In the genomic region with DNA sequence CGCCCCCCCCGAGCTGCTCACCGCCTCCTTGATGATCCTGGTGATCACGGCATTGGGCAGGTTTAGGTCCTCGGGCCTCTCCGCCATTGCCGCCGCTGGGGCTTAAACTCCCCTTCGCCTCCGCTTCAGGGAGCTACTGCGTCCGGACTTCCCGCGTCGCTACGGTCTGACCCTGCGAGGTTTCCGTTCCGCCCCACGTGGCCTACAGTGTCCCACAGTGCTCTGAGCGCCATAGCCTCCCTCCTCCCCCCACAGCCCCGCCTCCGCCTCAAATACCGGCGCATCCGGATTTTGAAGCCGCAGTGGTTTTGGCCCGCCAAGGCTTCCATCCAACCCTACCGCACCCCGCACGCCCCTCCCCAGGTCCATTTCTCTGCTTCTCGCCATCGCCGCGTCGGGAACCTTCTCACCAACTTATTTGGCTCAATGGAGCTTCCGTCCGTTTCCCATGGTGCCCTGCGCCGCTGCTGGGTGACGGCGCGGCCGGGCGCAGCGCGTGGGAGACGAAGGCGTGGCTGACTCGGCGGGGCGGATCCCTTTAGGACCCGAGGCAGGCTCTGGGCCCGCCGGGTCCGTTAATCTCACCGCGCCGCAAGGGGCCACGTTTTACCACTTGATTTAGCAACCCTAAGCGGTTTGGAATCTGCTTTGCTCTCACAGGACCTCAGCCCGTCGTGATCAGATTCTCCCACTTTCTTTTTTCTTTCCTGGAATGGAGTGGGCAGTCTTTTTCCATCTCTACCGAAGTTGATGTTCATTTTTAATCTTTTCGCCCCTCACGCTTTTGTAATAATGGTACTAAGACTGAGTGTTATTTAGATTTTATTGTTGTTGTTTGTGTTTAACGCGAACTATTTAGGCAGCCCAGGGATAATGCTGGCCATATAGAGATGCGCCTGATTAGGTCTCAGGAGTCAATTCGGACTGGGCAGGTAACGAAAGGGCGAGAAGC, we compare ENCODE assay signal across 8 cellular contexts. TPM values are rescaled to one million over a fixed set of nuclear protein-coding genes. Genes with fewer than 3 reads are reported as not detected.
DNase-seq lines count a peak whose midpoint lies in the region; ATAC-seq, FAIRE-seq and TF ChIP-seq lines count a peak whose summit lies in the region.

A gene with protein sequence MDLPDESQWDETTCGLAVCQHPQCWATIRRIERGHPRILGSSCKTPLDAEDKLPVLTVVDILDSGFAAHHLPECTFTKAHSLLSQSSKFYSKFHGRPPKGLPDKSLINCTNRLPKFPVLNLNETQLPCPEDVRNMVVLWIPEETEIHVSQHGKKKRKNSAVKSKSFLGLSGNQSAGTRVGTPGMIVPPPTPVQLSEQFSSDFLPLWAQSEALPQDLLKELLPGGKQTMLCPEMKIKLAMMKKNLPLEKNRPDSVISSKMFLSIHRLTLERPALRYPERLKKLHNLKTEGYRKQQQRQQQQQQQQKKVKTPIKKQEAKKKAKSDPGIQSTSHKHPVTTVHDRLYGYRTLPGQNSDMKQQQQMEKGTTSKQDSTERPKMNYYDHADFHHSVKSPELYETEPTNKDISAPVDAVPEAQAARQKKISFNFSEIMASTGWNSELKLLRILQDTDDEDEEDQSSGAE (plus strand): TSS at position 541 of the 952 bp plus-strand sequence. CDS start 2,747 bp downstream, outside the sequence.
A gene with protein sequence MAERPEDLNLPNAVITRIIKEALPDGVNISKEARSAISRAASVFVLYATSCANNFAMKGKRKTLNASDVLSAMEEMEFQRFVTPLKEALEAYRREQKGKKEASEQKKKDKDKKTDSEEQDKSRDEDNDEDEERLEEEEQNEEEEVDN (minus strand): TSS at position 469 of the 952 bp plus-strand sequence. CDS start 382 bp downstream, at position 87.

- H3K27me3 ChIP-seq in keratinocyte (ENCODE audit: control insufficient read depth, extremely low read depth, insufficient read depth, low read length) = no peaks in the 10 kb centered on the region

- DNase-seq in AG10803 (ENCODE audit: low read depth) (peak; percentile 93), NCI-H345 treated with DMSO at 0.1 percent for 48 hours (lab: John Stamatoyannopoulos, UW; ENCODE audit: unreplicated experiment) (peak; percentile 85), cerebellar cortex (ENCODE audit: low spot score) (peak; percentile 93), keratinocyte (ENCODE audit: low read depth, low spot score) (peak; percentile 45)
- DNase-seq in stimulated activated CD4-positive, alpha-beta T cell treated with anti-CD3 and anti-CD28 coated beads, Interleukin-12 subunit alpha, Interleukin-12 subunit beta, amount 100 ng/mL, for 48 hours (ENCODE audit: low read depth in 2 of 3, low spot score in 1 of 3) = peak; percentile 93 to 96 (median 95)

- peak within 1 kb of the TSS; percentile 97 for H3K9ac ChIP-seq in keratinocyte (ENCODE audit: control insufficient read depth, extremely low read depth, insufficient read depth, low read length)

- no peak; the same call in 1 of the 2 replicates for TF ChIP-seq CTCF in AG10803 (conservative IDR thresholded peaks at IDR 0.05; ENCODE audit: low read length)
- TF ChIP-seq CTCF in keratinocyte (optimal IDR thresholded peaks at IDR 0.05 in 1 of 3, IDR thresholded peaks at IDR 0.05 in 1 of 3, conservative IDR thresholded peaks at IDR 0.05 in 1 of 3; ENCODE audit: extremely low read depth in 1 of 3, insufficient read depth in 2 of 3, low read length in 3 of 3) = peak in 1 of 3 experiments; percentile 9

- H3K79me2 ChIP-seq in keratinocyte (ENCODE audit: control insufficient read depth, insufficient read depth, low read length) = peaks cover 21% of the 10 kb centered on the region

- H3K9me1 ChIP-seq in keratinocyte (ENCODE audit: control insufficient read depth, extremely low read depth, insufficient read depth, low read length) = no peaks in the 10 kb centered on the region

- peaks cover 4% of the 10 kb centered on the region for H3K4me1 ChIP-seq in keratinocyte (ENCODE audit: control insufficient read depth, extremely low read depth, insufficient read depth, low read length)

- peak within 1 kb of the TSS; percentile 97 for H2AFZ ChIP-seq in keratinocyte (ENCODE audit: control insufficient read depth, low read length)

- no peak for FAIRE-seq in keratinocyte (lab: Jason Lieb, UNC)

- peaks cover 4 to 18% of the 10 kb centered on the region in 2 experiments for H3K36me3 ChIP-seq in keratinocyte (ENCODE audit: control insufficient read depth in 2 of 2, extremely low read depth in 1 of 2, insufficient read depth in 2 of 2, low read length in 2 of 2)

- no peaks in the 10 kb centered on the region for H3K9me3 ChIP-seq in keratinocyte (ENCODE audit: control insufficient read depth, low read depth, low read length)

- peak within 1 kb of the TSS; percentile 99 for H3K27ac ChIP-seq in keratinocyte (ENCODE audit: control insufficient read depth, insufficient read depth, low read length)

- no peaks in the 10 kb centered on the region for H4K20me1 ChIP-seq in keratinocyte (ENCODE audit: control insufficient read depth, extremely low read depth, insufficient read depth, low read length)

- H3K4me2 ChIP-seq in keratinocyte (ENCODE audit: control insufficient read depth, extremely low read depth, insufficient read depth, low read depth, low read length) = peak within 1 kb of the TSS; percentile 88

- H3K4me3 ChIP-seq in AG10803 (ENCODE audit: low read length) (peak within 1 kb of the TSS; percentile 96), keratinocyte (ENCODE audit: control insufficient read depth in 2 of 3, extremely low read depth in 1 of 3, insufficient read depth in 2 of 3, low read depth in 1 of 3, low read length in 3 of 3) (peak within 1 kb of the TSS; percentile 74 to 98 (median 93))

- dilution Hi-C loops in keratinocyte (cut with MboI; ENCODE audit: extremely low pct_ligation_motif_present, low sequenced_read_pairs) = no loop called here

- peak; percentile 94 for ATAC-seq in GM19035 (IDR thresholded peaks at IDR 0.05; ENCODE audit: unreplicated experiment)
- ATAC-seq in HG03342 (IDR thresholded peaks at IDR 0.05; ENCODE audit: unreplicated experiment) = peak; percentile 94
- peak; percentile 92 to 95 for ATAC-seq in activated CD4-positive, CD25-positive, alpha-beta regulatory T cell treated with anti-CD3 and anti-CD28 coated beads, Interleukin-2, amount 50 U/mL, for 24 hours

RNA-seq across cellular contexts. Expression of the first gene that starts in this region (rescaled TPM):
- polyA plus RNA-seq in keratinocyte = 0.75 to 0.91 TPM (median 0.89 TPM) in 3 replicates
- 0.92 TPM for polyA plus RNA-seq in keratinocyte (2011; ENCODE audit: low read depth)
- 0.91 and 1.1 TPM in 2 replicates for polyA plus RNA-seq in keratinocyte (2011; cell fraction: cytosol; rRNA removed)
- polyA plus RNA-seq in keratinocyte (2011; cell fraction: nucleus; rRNA removed) = 0.51 and 1.0 TPM in 2 replicates
- polyA plus RNA-seq in keratinocyte (2012; ENCODE audit: low replicate concordance) = 0.30 and 0.34 TPM in 2 replicates
- polyA minus RNA-seq in keratinocyte = 0.49 to 2.2 TPM in 2 of 3 replicates, not detected in the other
- not detected for polyA minus RNA-seq in keratinocyte (2011; cell fraction: cytosol; rRNA and poly(A)+ RNA removed)
- 0.53 and 0.54 TPM in 2 replicates for polyA minus RNA-seq in keratinocyte (2011; cell fraction: nucleus; rRNA and poly(A)+ RNA removed)

RNA-seq across cellular contexts. Expression of the second gene that starts in this region (rescaled TPM):
- 52.0 to 77.2 TPM (median 69.0 TPM) in 3 replicates for polyA plus RNA-seq in keratinocyte
- polyA plus RNA-seq in keratinocyte (2011; ENCODE audit: low read depth) = 40.8 TPM
- 48.1 and 84.8 TPM in 2 replicates for polyA plus RNA-seq in keratinocyte (2011; cell fraction: cytosol; rRNA removed)
- polyA plus RNA-seq in keratinocyte (2011; cell fraction: nucleus; rRNA removed) = 24.1 and 32.3 TPM in 2 replicates
- 28.4 and 49.3 TPM in 2 replicates for polyA plus RNA-seq in keratinocyte (2012; ENCODE audit: low replicate concordance)
- polyA minus RNA-seq in keratinocyte = 18.0 to 43.8 TPM (median 31.2 TPM) in 3 replicates
- polyA minus RNA-seq in keratinocyte (2011; cell fraction: cytosol; rRNA and poly(A)+ RNA removed) = 23.8 TPM
- polyA minus RNA-seq in keratinocyte (2011; cell fraction: nucleus; rRNA and poly(A)+ RNA removed) = 5.3 and 10.2 TPM in 2 replicates

Comparison
In these comparisons a context has a peak if more than half of its experiments do, and no peak if none do; other contexts are left out.
1. Peak in every context shown above with its lines: DNase-seq, ATAC-seq, H3K4me3 ChIP-seq and H3K27ac ChIP-seq.
2. DNase-seq: peak in every context shown above with its lines; median percentile 95 in stimulated activated CD4-positive, alpha-beta T cell treated with anti-CD3 and anti-CD28 coated beads, Interleukin-12 subunit alpha, Interleukin-12 subunit beta, amount 100 ng/mL, for 48 hours; 93 in AG10803; 93 in cerebellar cortex; 85 in NCI-H345 treated with DMSO at 0.1 percent for 48 hours; 45 in keratinocyte.